In the genomic region with DNA sequence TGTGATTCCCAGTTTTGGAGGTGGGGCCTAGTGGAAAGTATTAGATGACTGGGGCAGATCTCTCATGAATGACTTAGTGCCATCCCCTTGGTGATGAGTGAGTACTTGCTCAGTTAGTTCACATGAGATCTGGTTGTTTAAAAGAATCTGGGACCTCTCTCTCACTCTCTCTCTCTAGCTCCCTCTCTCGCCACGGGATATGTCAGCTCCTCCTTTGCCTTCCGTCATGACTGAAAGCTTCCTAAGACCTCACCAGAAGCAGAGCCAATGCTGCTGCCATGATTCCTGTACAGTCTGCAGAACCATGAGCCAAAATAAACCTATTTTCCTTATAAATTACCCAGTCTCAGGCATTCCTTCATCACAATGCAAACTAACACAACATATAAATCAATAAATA, we compare ENCODE assay signal across 26 cellular contexts.
"Had no signal": no experiment of that assay in that cellular context is flagged by ENCODE, and none has a peak within 500 bp of the region (broad histone marks: within the 10 kb centered on the region; RNA-seq: fewer than 3 reads in every experiment).

No MANE protein-coding gene starts in this region.

- H3K27ac ChIP-seq: ascending aorta, breast epithelium, cardiac muscle cell, colonic mucosa had no signal

- H3K9me3 ChIP-seq: colonic mucosa had no signal

- H3K4me3 ChIP-seq: ascending aorta, breast epithelium, cardiac muscle cell, colonic mucosa had no signal

- H3K36me3 ChIP-seq: breast epithelium, cardiac muscle cell, colonic mucosa had no signal

- H3K27me3 ChIP-seq: ascending aorta, breast epithelium, cardiac muscle cell, colonic mucosa had no signal

- ATAC-seq: activated naive CD4-positive, alpha-beta T cell treated with anti-CD3 and anti-CD28 coated beads, Interleukin-2, amount 50 U/mL, for 72 hours; activated T-cell treated with anti-CD3 and anti-CD28 coated beads, Interleukin-2, amount 50 U/mL, for 72 hours; esophagus mucosa had no signal

- DNase-seq: activated CD4-positive, alpha-beta memory T cell treated with anti-CD3 and anti-CD28 coated beads, Interleukin-2, amount 10 ng/mL, durations not matched to agents 7 days and 5 days; activated CD4-positive, alpha-beta T cell treated with anti-CD3 and anti-CD28 coated beads for 1 hour; activated CD4-positive, alpha-beta T cell treated with anti-CD3 and anti-CD28 coated beads for 4 hours; activated CD4-positive, alpha-beta T cell treated with anti-CD3 and anti-CD28 coated beads, Interleukin-2, amount 10 ng/mL, durations not matched to agents 7 days and 5 days; activated CD4-positive, alpha-beta T cell treated with anti-CD3 and anti-CD28 coated beads, Interleukin-2, amount 50 U/mL, for 4 hours; activated CD8-positive, alpha-beta memory T cell treated with anti-CD3 and anti-CD28 coated beads, Interleukin-2, amount 50 U/mL, for 48 hours; activated gamma-delta T cell; activated naive CD4-positive, alpha-beta T cell; activated naive CD4-positive, alpha-beta T cell treated with anti-CD3 and anti-CD28 coated beads, Interleukin-2, amount 10 ng/mL, durations not matched to agents 7 days and 5 days; activated naive CD8-positive, alpha-beta T cell treated with anti-CD3 and anti-CD28 coated beads, Interleukin-2, amount 10 ng/mL, durations not matched to agents 7 days and 5 days; activated T-cell treated with anti-CD3 and anti-CD28 coated beads for 4 hours; activated T-cell treated with anti-CD3 and anti-CD28 coated beads, Interleukin-2, amount 50 U/mL, for 24 hours; activated T-cell treated with anti-CD3 and anti-CD28 coated beads, Interleukin-2, amount 50 U/mL, for 72 hours; central memory CD4-positive, alpha-beta T cell; cerebellar nuclear complex; colonic mucosa; effector CD8-positive, alpha-beta T cell; foreskin fibroblast; head of caudate nucleus; T-helper 2 cell had no signal

- FAIRE-seq: frontal cortex had no signal

- H3K4me1 ChIP-seq: ascending aorta, breast epithelium, colonic mucosa had no signal
